16 cellular contexts compared by ENCODE assay signal in genomic region chr19:31223805-31224534, GRCh38.
DNase-seq lines count a peak whose midpoint lies in the region; ATAC-seq, FAIRE-seq and TF ChIP-seq lines count a peak whose summit lies in the region.
"Had no signal": no experiment of that assay in that cellular context is flagged by ENCODE, and none has a peak within 500 bp of the region (broad histone marks: within the 10 kb centered on the region; RNA-seq: fewer than 3 reads in every experiment).

No MANE protein-coding gene starts in this region.

- peak overlapping the region; percentile 74 for H2AK5ac ChIP-seq in mesenchymal stem cell (ENCODE audit: low read length, severe bottlenecking)

- no peak for TF ChIP-seq EP300 in ovary (IDR thresholded peaks at IDR 0.05)

- no peak for ATAC-seq in activated CD4-positive, CD25-positive, alpha-beta regulatory T cell treated with anti-CD3 and anti-CD28 coated beads, Interleukin-2, amount 50 U/mL, for 24 hours
- ATAC-seq: stimulated activated effector memory CD8-positive, alpha-beta T cell treated with anti-CD3 and anti-CD28 coated beads, Interleukin-12 subunit alpha, Interleukin-12 subunit beta, amount 100 ng/mL, for 72 hours had no signal

- H3K9me3 ChIP-seq in mesenchymal stem cell (ENCODE audit: control insufficient read depth, low read length) (no peaks in the 10 kb centered on the region), ovary (no peaks in the 10 kb centered on the region)

- peak; percentile 85 for DNase-seq in AG09319 (ENCODE audit: extremely low read depth, low read depth)
- DNase-seq in NCI-H226, result peak; percentile 35
- DNase-seq in bronchial epithelial cell (ENCODE audit: low read depth), result peak; percentile 84
- DNase-seq in mesenchymal stem cell, result peak; percentile 99
- no peak for DNase-seq in activated CD4-positive, alpha-beta T cell treated with anti-CD3 and anti-CD28 coated beads for 4 hours
- no peak for DNase-seq in D721Med (ENCODE audit: insufficient read length, low spot score)
- DNase-seq in ovary, result no peak
- DNase-seq: activated B cell treated with CpG ODN at 0.5 μM for 24 hours; Kasumi-1; NCI-H1930; NCI-H748 treated with DMSO at 0.1 percent for 48 hours; SIG-M5; stimulated activated CD4-positive, alpha-beta T cell treated with anti-CD3 and anti-CD28 coated beads, Interleukin-2, amount 100 ng/mL, for 48 hours had no signal

- H2BK5ac ChIP-seq in mesenchymal stem cell (ENCODE audit: low read depth, low read length, poor library complexity, severe bottlenecking), result no peak overlapping the region

- H4K91ac ChIP-seq in mesenchymal stem cell (ENCODE audit: low read length), result peak overlapping the region; percentile 5

- no peak overlapping the region for H2AFZ ChIP-seq in mesenchymal stem cell (ENCODE audit: low read depth, low read length)

- no peak overlapping the region for H3K14ac ChIP-seq in mesenchymal stem cell (ENCODE audit: low read length in 2 of 2)

- H3K4me3 ChIP-seq in bronchial epithelial cell (ENCODE audit: low read depth, low read length), result no peak overlapping the region
- peak overlapping the region in 1 of 2 experiments; percentile 52 for H3K4me3 ChIP-seq in mesenchymal stem cell (ENCODE audit: insufficient read depth in 1 of 2, low read depth in 1 of 2, low read length in 2 of 2)
- H3K4me3 ChIP-seq in ovary, result no peak overlapping the region
- H3K4me3 ChIP-seq: BLaER1 treated with 17β-estradiol and CSF1 and Interleukin-3, amounts not matched to agents 10 nM and 100 nM had no signal

- WGBS in mesenchymal stem cell, result 16% methylated on average over 8 of the region's 8 CpGs
- WGBS in ovary, 3 donors, result 31 to 40% (median 37%) methylated on average over 8 of the region's 8 CpGs

- intact Hi-C loops in ovary (cut with DNase I), result no loop called here

- no peak for FAIRE-seq in bronchial epithelial cell (lab: Jason Lieb, UNC)
- FAIRE-seq in D721Med (lab: Jason Lieb, UNC), result no peak

- H2BK15ac ChIP-seq in mesenchymal stem cell (ENCODE audit: low read depth, poor library complexity, severe bottlenecking), result no peak overlapping the region

- peak overlapping the region; percentile 28 to 76 for H2BK12ac ChIP-seq in mesenchymal stem cell (ENCODE audit: low read length in 2 of 2)

- H3K4ac ChIP-seq in mesenchymal stem cell (ENCODE audit: low read depth in 1 of 2, low read length in 2 of 2), result peak overlapping the region; percentile 3 to 57

- peak overlapping the region; percentile 79 for H3K9ac ChIP-seq in mesenchymal stem cell (ENCODE audit: low read length)
- H3K9ac ChIP-seq: BLaER1 treated with 17β-estradiol and CSF1 and Interleukin-3, amounts not matched to agents 10 nM and 100 nM had no signal

- H3K27ac ChIP-seq in mesenchymal stem cell (ENCODE audit: low read length, poor library complexity, severe bottlenecking) (peak overlapping the region; percentile 19), ovary (no peak overlapping the region)
- H3K27ac ChIP-seq: BLaER1 treated with 17β-estradiol and CSF1 and Interleukin-3, amounts not matched to agents 10 nM and 100 nM had no signal

- TF ChIP-seq CTCF in AG09319 (IDR thresholded peaks at IDR 0.05; ENCODE audit: low read depth, low read length), result no peak
- no peak for TF ChIP-seq CTCF in bronchial epithelial cell (IDR thresholded peaks at IDR 0.05; ENCODE audit: insufficient read depth, low read length, severe bottlenecking)
- no peak for TF ChIP-seq CTCF in D721Med (IDR thresholded peaks at IDR 0.05; ENCODE audit: insufficient read depth, missing control alignments)
- no peak for TF ChIP-seq CTCF in ovary (IDR thresholded peaks at IDR 0.05)

- H3K23ac ChIP-seq in mesenchymal stem cell (ENCODE audit: low read length in 2 of 2), result no peak overlapping the region

- peak overlapping the region; percentile 27 for H4K8ac ChIP-seq in mesenchymal stem cell (ENCODE audit: low read length)

- H3K36me3 ChIP-seq in bronchial epithelial cell (ENCODE audit: control insufficient read depth, insufficient read depth, low read length) (no peaks in the 10 kb centered on the region), mesenchymal stem cell (ENCODE audit: control insufficient read depth in 1 of 2, insufficient read depth in 2 of 2, low read depth in 1 of 2, low read length in 2 of 2) (no peaks in the 10 kb centered on the region), ovary (no peaks in the 10 kb centered on the region)
- H3K36me3 ChIP-seq: BLaER1 treated with 17β-estradiol and CSF1 and Interleukin-3, amounts not matched to agents 10 nM and 100 nM had no signal

- TF ChIP-seq POLR2A in ovary (IDR thresholded peaks at IDR 0.05), result no peak

- H3K27me3 ChIP-seq in bronchial epithelial cell (ENCODE audit: control insufficient read depth, insufficient read depth, low read length) (no peaks in the 10 kb centered on the region), mesenchymal stem cell (ENCODE audit: control insufficient read depth in 1 of 2, insufficient read depth in 1 of 2, low read length in 2 of 2) (no peaks in the 10 kb centered on the region), ovary (no peaks in the 10 kb centered on the region)
- H3K27me3 ChIP-seq: BLaER1 treated with 17β-estradiol and CSF1 and Interleukin-3, amounts not matched to agents 10 nM and 100 nM had no signal

- H3K4me1 ChIP-seq in mesenchymal stem cell (ENCODE audit: control insufficient read depth, insufficient read depth, low read depth, low read length), result peaks cover 7% of the 10 kb centered on the region
- no peaks in the 10 kb centered on the region for H3K4me1 ChIP-seq in ovary (ENCODE audit: insufficient read depth)

- no peak overlapping the region for H3K4me2 ChIP-seq in mesenchymal stem cell (ENCODE audit: low read length, poor library complexity, severe bottlenecking)
- H3K4me2 ChIP-seq: BLaER1 treated with 17β-estradiol and CSF1 and Interleukin-3, amounts not matched to agents 10 nM and 100 nM had no signal

- H2BK120ac ChIP-seq in mesenchymal stem cell (ENCODE audit: low read depth, low read length), result peak overlapping the region; percentile 74

- H3K79me1 ChIP-seq in mesenchymal stem cell (replicated peaks; ENCODE audit: low read length, poor library complexity, severe bottlenecking), result no peaks in the 10 kb centered on the region

- H3K18ac ChIP-seq in mesenchymal stem cell (ENCODE audit: low read depth in 1 of 2, low read length in 2 of 2), result peak overlapping the region; percentile 45 to 92

Comparison
In these comparisons a context has a peak if more than half of its experiments do, and no peak if none do; other contexts are left out.
1. DNase-seq: peak in AG09319 (single experiment), NCI-H226 (single experiment), bronchial epithelial cell (single experiment) and mesenchymal stem cell (single experiment); none in activated CD4-positive, alpha-beta T cell treated with anti-CD3 and anti-CD28 coated beads for 4 hours (0 of 2), D721Med (single experiment) and ovary (0 of 5).